ENCODE assay signal across 8 cellular contexts in the genomic region with DNA sequence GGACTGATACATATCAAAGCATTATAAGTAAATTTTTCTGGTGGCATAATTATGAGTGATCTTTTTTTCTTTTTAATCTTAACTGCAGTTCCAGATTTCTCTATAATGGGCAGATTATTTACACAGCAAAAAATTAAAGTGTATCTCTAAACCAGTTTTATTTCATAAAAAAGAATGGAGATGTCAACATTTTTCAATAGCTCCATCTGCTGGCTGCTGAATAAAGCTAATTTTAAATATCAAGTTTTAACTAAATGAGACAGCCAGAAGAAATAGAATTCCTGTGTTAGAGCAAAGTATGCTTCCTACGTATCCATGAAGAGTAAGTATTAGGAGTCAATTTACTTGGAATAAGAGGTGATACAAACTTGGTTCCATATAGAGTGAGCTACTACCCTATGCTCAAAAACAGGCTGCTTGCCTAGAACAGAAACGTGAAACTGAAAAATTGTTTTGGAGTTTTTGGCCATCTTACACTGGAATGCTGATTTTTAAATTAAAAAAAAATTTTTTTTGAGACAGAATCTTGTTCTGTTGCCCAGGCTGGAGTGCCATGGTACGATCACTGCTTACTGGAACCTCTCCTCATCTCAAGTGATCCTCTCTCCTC. TPM values are rescaled to one million over a fixed set of nuclear protein-coding genes. Genes with fewer than 3 reads are reported as not detected.
DNase-seq lines count a peak whose midpoint lies in the region; ATAC-seq, FAIRE-seq and TF ChIP-seq lines count a peak whose summit lies in the region.

No MANE protein-coding gene starts in this region.

- H3K79me2 ChIP-seq in K562 (ENCODE audit: control insufficient read depth, insufficient read depth, low read length): no peaks in the 10 kb centered on the region

- TF ChIP-seq EP300 in K562 (IDR thresholded peaks at IDR 0.05; ENCODE audit: low read length): no peak
- TF ChIP-seq EP300 in suprapubic skin (IDR thresholded peaks at IDR 0.05): no peak

- H3K27ac ChIP-seq in K562 (ENCODE audit: extremely low read depth, low read depth, low read length) (no peak overlapping the region), suprapubic skin (no peak overlapping the region)

- H3K4me1 ChIP-seq in K562 (replicated peaks in 1 of 2; ENCODE audit: control insufficient read depth in 2 of 2, insufficient read depth in 2 of 2, low read length in 2 of 2): peaks cover 2 to 4% of the 10 kb centered on the region in 2 experiments; a peak in 3 of 5 replicates
- peaks cover 8% of the 10 kb centered on the region for H3K4me1 ChIP-seq in suprapubic skin

- H3K27me3 ChIP-seq in K562 (ENCODE audit: control insufficient read depth in 2 of 2, insufficient read depth in 2 of 2, low read length in 2 of 2): no peaks in the 10 kb centered on the region
- no peaks in the 10 kb centered on the region for H3K27me3 ChIP-seq in suprapubic skin

- FAIRE-seq in D721Med (lab: Jason Lieb, UNC) (no peak), K562 (lab: Jason Lieb, UNC) (no peak)

- no peaks in the 10 kb centered on the region for H3K9me1 ChIP-seq in K562 (ENCODE audit: control insufficient read depth, insufficient read depth, low read length)

- BruUV-seq in K562 (replicated peaks; lab: Mats Ljungman, UMichigan): no TSS peak

- ATAC-seq in K562 (no peak), HG02588 (IDR thresholded peaks at IDR 0.05; ENCODE audit: unreplicated experiment) (no peak), GM19035 (IDR thresholded peaks at IDR 0.05; ENCODE audit: unreplicated experiment) (no peak), GM19397 (IDR thresholded peaks at IDR 0.05; ENCODE audit: unreplicated experiment) (no peak)

- H3K36me3 ChIP-seq in K562 (ENCODE audit: control insufficient read depth, insufficient read depth, low read length) (no peaks in the 10 kb centered on the region), suprapubic skin (no peaks in the 10 kb centered on the region)

- H4K20me1 ChIP-seq in K562 (replicated peaks; ENCODE audit: control insufficient read depth, insufficient read depth, low read length): no peaks in the 10 kb centered on the region

- in situ Hi-C loops in K562 (cut with MboI): loop anchor here (10.0 kb wide), 1 partner anchor 74 kb away; no protein-coding TSS in a partner anchor

- no peak overlapping the region for H3K9ac ChIP-seq in K562 (ENCODE audit: insufficient read depth in 1 of 2, low read depth in 2 of 2, low read length in 2 of 2)

- H3K9me3 ChIP-seq in K562 (replicated peaks; ENCODE audit: control insufficient read depth, insufficient read depth, low read depth, low read length) (no peaks in the 10 kb centered on the region; the same call in 1 of the 2 replicates), suprapubic skin (no peaks in the 10 kb centered on the region)

- TF ChIP-seq CTCF in D721Med (IDR thresholded peaks at IDR 0.05; ENCODE audit: insufficient read depth, missing control alignments) (peak; percentile 67), LNCaP clone FGC (IDR thresholded peaks at IDR 0.05; ENCODE audit: control insufficient read depth, extremely low read depth, insufficient read depth) (peak; percentile 40; the same call in 1 of the 2 replicates), K562 (IDR thresholded peaks at IDR 0.05 in 2 of 3, conservative IDR thresholded peaks at IDR 0.05 in 1 of 3; ENCODE audit: insufficient read depth in 2 of 3, low read depth in 1 of 3, low read length in 3 of 3) (peak; percentile 17 to 57 (median 25); a peak in 3 of 6 replicates), suprapubic skin (IDR thresholded peaks at IDR 0.05) (peak in 1 of 2 donors; percentile 29)

- TF ChIP-seq RAD21 in K562 (CRISPR knock-in tag; conservative IDR thresholded peaks at IDR 0.05 in 1 of 2, IDR thresholded peaks at IDR 0.05 in 1 of 2): peak; percentile 18 to 58; a peak in 3 of 4 replicates

- H2AFZ ChIP-seq in K562 (ENCODE audit: low read depth, low read length): no peak overlapping the region

- TF ChIP-seq POLR2A in K562 (conservative IDR thresholded peaks at IDR 0.05) (no peak), suprapubic skin (IDR thresholded peaks at IDR 0.05) (no peak)

- H3K4me3 ChIP-seq in LNCaP clone FGC (ENCODE audit: low read depth, low read length) (no peak overlapping the region), K562 (no peak overlapping the region), suprapubic skin (no peak overlapping the region)

- CTCF ChIA-PET in K562 (lab: Yijun Ruan, JAX; ENCODE audit: low intra/inter-chr PET ratio): interaction anchor here (2.1 kb wide), 1 partner anchor 201 kb away, joined by 6 read pairs; no protein-coding TSS in a partner anchor

- WGBS in K562 (ENCODE audit: insufficient coverage, low coverage, missing lambda C conversion rate): 26% methylated on average over 3 of the region's 3 CpGs
- WGBS in suprapubic skin: 50% methylated on average over 3 of the region's 3 CpGs

- H3K4me2 ChIP-seq in K562 (ENCODE audit: insufficient read depth, low read length): no peak overlapping the region

- DNase-seq in D721Med (ENCODE audit: insufficient read length, low spot score) (no peak), LNCaP clone FGC (ENCODE audit: low read depth) (no peak), K562 (ENCODE audit: extremely low read depth in 1 of 4, low spot score in 3 of 4) (peak in 1 of 4 experiments; percentile 11), lung microvascular endothelial cell (ENCODE audit: low read depth in 2 of 2) (peak; percentile 45 to 53), suprapubic skin (ENCODE audit: low spot score in 2 of 2) (no peak)

- intact Hi-C loops in K562 (cut with micrococcal nuclease): loop anchor here (2.0 to 5.0 kb wide), 2 partner anchors 114 to 669 kb away; no protein-coding TSS in a partner anchor

- POLR2A ChIA-PET in K562 (lab: Yijun Ruan, JAX): interaction anchor here (0.6 kb wide), 1 partner anchor 362 kb away, joined by 3 read pairs; no protein-coding TSS in a partner anchor

TF ChIP-seq in K562, 482 proteins besides CTCF, POLR2A, EP300 and RAD21 (continues in another document):
- TF ChIP-seq, protein P1, sequence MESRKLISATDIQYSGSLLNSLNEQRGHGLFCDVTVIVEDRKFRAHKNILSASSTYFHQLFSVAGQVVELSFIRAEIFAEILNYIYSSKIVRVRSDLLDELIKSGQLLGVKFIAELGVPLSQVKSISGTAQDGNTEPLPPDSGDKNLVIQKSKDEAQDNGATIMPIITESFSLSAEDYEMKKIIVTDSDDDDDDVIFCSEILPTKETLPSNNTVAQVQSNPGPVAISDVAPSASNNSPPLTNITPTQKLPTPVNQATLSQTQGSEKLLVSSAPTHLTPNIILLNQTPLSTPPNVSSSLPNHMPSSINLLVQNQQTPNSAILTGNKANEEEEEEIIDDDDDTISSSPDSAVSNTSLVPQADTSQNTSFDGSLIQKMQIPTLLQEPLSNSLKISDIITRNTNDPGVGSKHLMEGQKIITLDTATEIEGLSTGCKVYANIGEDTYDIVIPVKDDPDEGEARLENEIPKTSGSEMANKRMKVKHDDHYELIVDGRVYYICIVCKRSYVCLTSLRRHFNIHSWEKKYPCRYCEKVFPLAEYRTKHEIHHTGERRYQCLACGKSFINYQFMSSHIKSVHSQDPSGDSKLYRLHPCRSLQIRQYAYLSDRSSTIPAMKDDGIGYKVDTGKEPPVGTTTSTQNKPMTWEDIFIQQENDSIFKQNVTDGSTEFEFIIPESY (CRISPR knock-in tag; IDR thresholded peaks at IDR 0.05): no peak
- TF ChIP-seq FOXK2 (conservative IDR thresholded peaks at IDR 0.05 in 1 of 2, IDR thresholded peaks at IDR 0.05 in 1 of 2; ENCODE audit: low read depth in 2 of 2) (no peak), ZNF507 (tag; conservative IDR thresholded peaks at IDR 0.05) (no peak), IRF2 (CRISPR knock-in tag; IDR thresholded peaks at IDR 0.05) (no peak)

RNA-seq across cellular contexts. Expression of a gene that starts 5.0 kb away (rescaled TPM):
- 12.8 and 71.8 TPM in 2 replicates for total RNA-seq in K562 (2011; cell fraction: chromatin; rRNA removed; ENCODE audit: low replicate concordance)
- 5.8 and 9.7 TPM in 2 replicates for total RNA-seq in K562 (2011; cell fraction: nucleolus; rRNA removed)
- total RNA-seq in K562 (2011; cell fraction: nucleoplasm; rRNA removed): 20.5 and 29.9 TPM in 2 replicates
- total RNA-seq in K562 (2014; rRNA removed) (13.1 and 13.5 TPM in 2 replicates), K562 (2014; rRNA removed; fragmentation: Illumina TruSeq; extraction: Trizol) (14.4 and 15.6 TPM in 2 replicates), K562 (2015; rRNA removed; fragmentation: Illumina TruSeq; extraction: Trizol) (19.3 and 20.8 TPM in 2 replicates), K562 (2021) (23.7 TPM in 2 replicates), lung microvascular endothelial cell (15.5 and 16.5 TPM in 2 replicates), suprapubic skin (10 to 100 TPM; 17.8 to 48.2 (median 28.5) TPM)
- polyA plus RNA-seq in K562 (2011; rRNA removed) (6.2 and 10.2 TPM in 2 replicates), K562 (2014; fragmentation: Illumina TruSeq; extraction: Trizol) (12.6 and 19.2 TPM in 2 replicates), K562 (2014; fragmentation: Nextera tagmentation; extraction: Ambion mirVana) (1 to 10 TPM; 6.2 TPM), K562 (2014; rRNA removed) (10.6 and 13.0 TPM in 2 replicates)
- 1.9 and 2.9 TPM in 2 replicates for polyA plus RNA-seq in K562 (2011; cell fraction: cytosol; rRNA removed)
- polyA plus RNA-seq in K562 (2011; cell fraction: nucleus; rRNA removed): 5.9 and 7.5 TPM in 2 replicates
- polyA plus RNA-seq in K562 (2012): 6.5 and 10.7 TPM in 2 replicates
- 31.5 and 31.8 TPM in 2 replicates for polyA minus RNA-seq in K562 (2011; rRNA and poly(A)+ RNA removed)
- polyA minus RNA-seq in K562 (2011; cell fraction: cytosol; rRNA and poly(A)+ RNA removed): 12.0 and 20.3 TPM in 2 replicates
- 20.5 and 34.2 TPM in 2 replicates for polyA minus RNA-seq in K562 (2011; cell fraction: nucleus; rRNA and poly(A)+ RNA removed)

RNA-seq across cellular contexts. Expression of a gene that starts 42.7 kb away (rescaled TPM):
- 34.0 and 182 TPM in 2 replicates for total RNA-seq in K562 (2011; cell fraction: chromatin; rRNA removed; ENCODE audit: low replicate concordance)
- 12.3 and 20.1 TPM in 2 replicates for total RNA-seq in K562 (2011; cell fraction: nucleolus; rRNA removed)
- 82.9 and 163 TPM in 2 replicates for total RNA-seq in K562 (2011; cell fraction: nucleoplasm; rRNA removed)
- total RNA-seq in K562 (2014; rRNA removed) (33.9 and 34.9 TPM in 2 replicates), K562 (2014; rRNA removed; fragmentation: Illumina TruSeq; extraction: Trizol) (76.4 and 87.4 TPM in 2 replicates), K562 (2015; rRNA removed; fragmentation: Illumina TruSeq; extraction: Trizol) (52.2 and 58.3 TPM in 2 replicates), K562 (2021) (42.4 and 45.9 TPM in 2 replicates), lung microvascular endothelial cell (30.9 and 71.2 TPM in 2 replicates), suprapubic skin (100 to 1,000 TPM in 3 of 4 donors, 10 to 100 TPM in 1; 79.8 to 722 (median 131) TPM)
- polyA plus RNA-seq in K562 (2011; rRNA removed) (45.0 and 56.6 TPM in 2 replicates), K562 (2014; fragmentation: Illumina TruSeq; extraction: Trizol) (41.5 and 58.0 TPM in 2 replicates), K562 (2014; fragmentation: Nextera tagmentation; extraction: Ambion mirVana) (10 to 100 TPM; 46.2 to 46.5 TPM), K562 (2014; rRNA removed) (39.0 and 48.7 TPM in 2 replicates)
- 4.4 and 10.9 TPM in 2 replicates for polyA plus RNA-seq in K562 (2011; cell fraction: cytosol; rRNA removed)
- polyA plus RNA-seq in K562 (2011; cell fraction: nucleus; rRNA removed): 24.9 and 29.1 TPM in 2 replicates
- 29.5 and 32.7 TPM in 2 replicates for polyA plus RNA-seq in K562 (2012)
- 46.1 and 56.4 TPM in 2 replicates for polyA minus RNA-seq in K562 (2011; rRNA and poly(A)+ RNA removed)
- polyA minus RNA-seq in K562 (2011; cell fraction: cytosol; rRNA and poly(A)+ RNA removed): 10.5 and 10.8 TPM in 2 replicates
- polyA minus RNA-seq in K562 (2011; cell fraction: nucleus; rRNA and poly(A)+ RNA removed): 27.7 and 48.0 TPM in 2 replicates

Comparison
In these comparisons a context has a peak if more than half of its experiments do, and no peak if none do; other contexts are left out.
1. DNase-seq: peak in lung microvascular endothelial cell (2 of 2); none in D721Med (single experiment), LNCaP clone FGC (single experiment) and suprapubic skin (0 of 2).